22 cellular contexts compared by ENCODE assay signal in the genomic region with DNA sequence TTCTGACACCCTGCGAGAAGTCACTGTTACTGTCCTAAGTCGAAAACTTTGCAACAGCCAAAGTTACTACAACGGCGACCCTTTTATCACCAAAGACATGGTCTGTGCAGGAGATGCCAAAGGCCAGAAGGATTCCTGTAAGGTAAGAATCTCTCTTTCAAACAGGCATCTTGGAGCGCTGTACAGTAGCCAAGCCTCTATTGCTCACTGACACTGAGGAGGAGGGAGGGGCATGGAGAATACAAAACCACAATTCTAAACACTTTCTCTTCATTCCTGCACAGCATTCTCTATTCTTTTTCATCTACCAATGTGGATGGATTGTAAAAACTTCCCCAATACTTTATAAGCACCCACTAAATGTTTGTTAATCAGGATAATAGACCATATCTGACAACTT. TPM values are rescaled to one million over a fixed set of nuclear protein-coding genes. Genes with fewer than 3 reads are reported as not detected.
DNase-seq lines count a peak whose midpoint lies in the region; ATAC-seq and TF ChIP-seq lines count a peak whose summit lies in the region.
"Had no signal": no experiment of that assay in that cellular context is flagged by ENCODE, and none has a peak within 500 bp of the region (broad histone marks: within the 10 kb centered on the region; RNA-seq: fewer than 3 reads in every experiment).

No MANE protein-coding gene starts in this region.

- H3K4me2 ChIP-seq in BLaER1 treated with 17β-estradiol and CSF1 and Interleukin-3, amounts not matched to agents 10 nM and 100 nM, result peak overlapping the region in 9 of 11 experiments; percentile 34 to 85 (median 65); a peak in 16 of 22 replicates

- TF ChIP-seq POLR2A in sigmoid colon (IDR thresholded peaks at IDR 0.05), result no peak

- TF ChIP-seq CTCF in sigmoid colon (IDR thresholded peaks at IDR 0.05), result no peak

- no peak for ATAC-seq in HG03135 (IDR thresholded peaks at IDR 0.05; ENCODE audit: unreplicated experiment)
- ATAC-seq: K562, Right ventricle myocardium inferior had no signal

- H3K27me3 ChIP-seq in BLaER1 treated with 17β-estradiol and CSF1 and Interleukin-3, amounts not matched to agents 10 nM and 100 nM, result no peaks in the 10 kb centered on the region
- H3K27me3 ChIP-seq in SJSA1 (replicated peaks) (no peaks in the 10 kb centered on the region), sigmoid colon (no peaks in the 10 kb centered on the region), SJCRH30 (peaks cover 12% of the 10 kb centered on the region; the same call in 1 of the 2 replicates)

- intact Hi-C loops in sigmoid colon (cut with DNase I), result no loop called here

- H3K27ac ChIP-seq in BLaER1 treated with 17β-estradiol and CSF1 and Interleukin-3, amounts not matched to agents 10 nM and 100 nM, result peak overlapping the region in 2 of 11 experiments; percentile 45 to 62; a peak in 2 of 22 replicates
- peak overlapping the region; percentile 57 for H3K27ac ChIP-seq in SJSA1
- no peak overlapping the region for H3K27ac ChIP-seq in sigmoid colon
- no peak overlapping the region for H3K27ac ChIP-seq in SJCRH30
- H3K27ac ChIP-seq: SK-N-MC had no signal

- peak overlapping the region in 1 of 10 experiments; percentile 28; a peak in 2 of 20 replicates for H3K4me3 ChIP-seq in BLaER1 treated with 17β-estradiol and CSF1 and Interleukin-3, amounts not matched to agents 10 nM and 100 nM
- H3K4me3 ChIP-seq in SJSA1 (no peak overlapping the region), sigmoid colon (no peak overlapping the region), SJCRH30 (no peak overlapping the region)
- H3K4me3 ChIP-seq: K562, SK-N-MC had no signal

- H3K4me1 ChIP-seq in BLaER1 treated with 17β-estradiol and CSF1 and Interleukin-3, amounts not matched to agents 10 nM and 100 nM, result peaks cover 14 to 92% (median 79%) of the 10 kb centered on the region in 10 experiments
- H3K4me1 ChIP-seq in SJSA1 (replicated peaks), result peaks cover 58% of the 10 kb centered on the region
- H3K4me1 ChIP-seq in sigmoid colon, result no peaks in the 10 kb centered on the region
- peaks cover 10% of the 10 kb centered on the region for H3K4me1 ChIP-seq in SJCRH30

- H4K20me1 ChIP-seq in BLaER1 treated with 17β-estradiol and CSF1 and Interleukin-3, amounts not matched to agents 10 nM and 100 nM, result no peaks in the 10 kb centered on the region

- DNase-seq in AG08395 (ENCODE audit: low spot score) (peak; percentile 29), SJSA1 (ENCODE audit: low read depth in 1 of 2, low spot score in 2 of 2) (peak in 1 of 2 experiments; percentile 50), iris pigment epithelial cell (ENCODE audit: low read depth) (peak; percentile 31), sigmoid colon (no peak), SJCRH30 (no peak)
- DNase-seq in effector CD4-positive, alpha-beta T cell, result no peak
- DNase-seq: DMS153, GOT3, NCI-H1092 treated with DMSO at 0.1 percent for 48 hours, NCI-H146, NCI-H2081 treated with DMSO at 0.1 percent for 48 hours, NCI-H510A, NCI-H748 treated with DMSO at 0.1 percent for 48 hours had no signal

- H3K9me3 ChIP-seq in BLaER1 treated with 17β-estradiol and CSF1 and Interleukin-3, amounts not matched to agents 10 nM and 100 nM (replicated peaks in 1 of 11), result peaks cover 6 to 20% (median 11%) of the 10 kb centered on the region in 11 experiments; a peak in 19 of 22 replicates
- H3K9me3 ChIP-seq in SJSA1 (replicated peaks) (no peaks in the 10 kb centered on the region), sigmoid colon (no peaks in the 10 kb centered on the region), SJCRH30 (replicated peaks) (no peaks in the 10 kb centered on the region)

- whole genome bisulfite sequencing in sigmoid colon, 2 donors, result 93% methylated on average over 5 of the region's 5 CpGs

- H3K36me3 ChIP-seq in BLaER1 treated with 17β-estradiol and CSF1 and Interleukin-3, amounts not matched to agents 10 nM and 100 nM, result no peaks in the 10 kb centered on the region; a peak in 1 of 22 replicates
- H3K36me3 ChIP-seq in SJSA1 (no peaks in the 10 kb centered on the region), sigmoid colon (no peaks in the 10 kb centered on the region), SJCRH30 (no peaks in the 10 kb centered on the region)

- H3K9ac ChIP-seq in BLaER1 treated with 17β-estradiol and CSF1 and Interleukin-3, amounts not matched to agents 10 nM and 100 nM, result peak overlapping the region in 3 of 11 experiments; percentile 4 to 42 (median 34); a peak in 3 of 22 replicates

- no peak for TF ChIP-seq EP300 in sigmoid colon (IDR thresholded peaks at IDR 0.05)

RNA-seq across cellular contexts. Expression of gene GZMK, which starts 7.4 kb away (rescaled TPM):
- total RNA-seq in SJSA1 (2014; rRNA removed; shearing (Covaris generic)), result 0.05 TPM in 1 of 2 replicates, not detected in the other
- under 1 TPM in 3 of 4 donors, not detected in 1; 0.36 to 0.99 (median 0.83) TPM for total RNA-seq in sigmoid colon
- 1 to 10 TPM in 2 of 3 donors, not detected in 1; 1.4 to 6.6 TPM for polyA plus RNA-seq in sigmoid colon
- not detected in 2 replicates for total RNA-seq in SJCRH30 (2014; rRNA removed; shearing (Covaris generic))
- total RNA-seq: A673, Daoy, K562, OCI-LY7 had no signal
- polyA plus RNA-seq: K562 had no signal

RNA-seq across cellular contexts. Expression of gene ESM1, which starts 46.1 kb away (rescaled TPM):
- total RNA-seq in SJSA1 (2014; rRNA removed; shearing (Covaris generic)), result 0.13 and 1.8 TPM in 2 replicates
- not detected for total RNA-seq in sigmoid colon
- under 1 TPM in 1 of 3 donors, not detected in 2; 0.26 TPM for polyA plus RNA-seq in sigmoid colon
- total RNA-seq in SJCRH30 (2014; rRNA removed; shearing (Covaris generic)), result not detected in 2 replicates
- total RNA-seq: A673, K562, OCI-LY7 had no signal
- polyA plus RNA-seq: CD14-positive monocyte, K562 had no signal

Comparison
In these comparisons a context has a peak if more than half of its experiments do, and no peak if none do; other contexts are left out.
1. DNase-seq: peak in AG08395 (single experiment) and iris pigment epithelial cell (single experiment); none in sigmoid colon (single experiment), effector CD4-positive, alpha-beta T cell (single experiment) and SJCRH30 (0 of 2).